In genomic region chr2:220981926-220982325, GRCh38 we compare ENCODE assay signal across 25 cellular contexts.
"Had no signal": no experiment of that assay in that cellular context is flagged by ENCODE, and none has a peak within 500 bp of the region (broad histone marks: within the 10 kb centered on the region; RNA-seq: fewer than 3 reads in every experiment).

No MANE protein-coding gene starts in this region.

- DNase-seq: activated CD4-positive, alpha-beta T cell treated with anti-CD3 and anti-CD28 coated beads for 48 hours; activated CD4-positive, alpha-beta T cell treated with anti-CD3 and anti-CD28 coated beads, Interleukin-2, amount 50 U/mL, for 1 hour; activated CD4-positive, alpha-beta T cell treated with anti-CD3 and anti-CD28 coated beads, Interleukin-2, amount 50 U/mL, for 48 hours; activated CD8-positive, alpha-beta memory T cell treated with anti-CD3 and anti-CD28 coated beads for 24 hours; activated CD8-positive, alpha-beta T cell treated with anti-CD3 and anti-CD28 coated beads for 36 hours; activated gamma-delta T cell; activated naive CD4-positive, alpha-beta T cell; activated naive CD4-positive, alpha-beta T cell treated with anti-CD3 and anti-CD28 coated beads, Interleukin-2, amount 10 ng/mL, durations not matched to agents 7 days and 5 days; activated naive CD8-positive, alpha-beta T cell treated with anti-CD3 and anti-CD28 coated beads, Interleukin-2, amount 10 ng/mL, durations not matched to agents 7 days and 5 days; activated T-cell treated with anti-CD3 and anti-CD28 coated beads, Interleukin-2, amount 50 U/mL, for 1 hour; activated T-cell treated with anti-CD3 and anti-CD28 coated beads, Interleukin-2, amount 50 U/mL, for 72 hours; brain microvascular endothelial cell; caudate nucleus; cortex of kidney; effector CD8-positive, alpha-beta T cell; glutamatergic neuron; heart left ventricle; T-helper 2 cell had no signal

- FAIRE-seq: astrocyte, colon, endometrium, endothelial cell of umbilical vein, frontal cortex, TTC549 had no signal

- H3K36me3 ChIP-seq: brain microvascular endothelial cell, heart left ventricle had no signal

- H3K27me3 ChIP-seq: brain microvascular endothelial cell had no signal

- H3K27ac ChIP-seq: brain microvascular endothelial cell, heart left ventricle, VCaP had no signal

- H3K4me1 ChIP-seq: heart left ventricle had no signal

- H3K4me3 ChIP-seq: heart left ventricle had no signal
